18 cellular contexts compared by ENCODE assay signal in genomic region chr13:33934936-33935510, GRCh38.
"Had no signal": no experiment of that assay in that cellular context is flagged by ENCODE, and none has a peak within 500 bp of the region (broad histone marks: within the 10 kb centered on the region; RNA-seq: fewer than 3 reads in every experiment).

No MANE protein-coding gene starts in this region.

- DNase-seq: colonic mucosa; effector CD4-positive, alpha-beta T cell; foreskin keratinocyte; immature natural killer cell; left cardiac atrium; left ventricle myocardium superior; naive thymus-derived CD4-positive, alpha-beta T cell; ovary; sigmoid colon; stimulated activated CD4-positive, alpha-beta T cell treated with anti-CD3 and anti-CD28 coated beads, Interleukin-2, amount 100 ng/mL, for 48 hours; stimulated activated naive CD4-positive, alpha-beta T cell treated with Interleukin-2 at 50 U/mL for 16 hours had no signal

- H3K27ac ChIP-seq: colonic mucosa, foreskin keratinocyte, ovary, right atrium auricular region, sigmoid colon had no signal

- H3K4me3 Mint-ChIP-seq: immature natural killer cell; naive thymus-derived CD4-positive, alpha-beta T cell; type B pancreatic cell had no signal

- H3K9me3 Mint-ChIP-seq: naive thymus-derived CD4-positive, alpha-beta T cell; type B pancreatic cell had no signal

- H3K27me3 Mint-ChIP-seq: naive thymus-derived CD4-positive, alpha-beta T cell; type B pancreatic cell had no signal

- FAIRE-seq: keratinocyte, urothelium cell line had no signal

- H3K36me3 Mint-ChIP-seq: immature natural killer cell; naive thymus-derived CD4-positive, alpha-beta T cell; type B pancreatic cell had no signal

- H3K36me3 ChIP-seq: colonic mucosa, ovary, right atrium auricular region, sigmoid colon had no signal

- H3K27me3 ChIP-seq: colonic mucosa, foreskin keratinocyte, ovary, right atrium auricular region, sigmoid colon had no signal

- H3K4me1 Mint-ChIP-seq: immature natural killer cell; naive thymus-derived CD4-positive, alpha-beta T cell had no signal

- ATAC-seq: esophagus mucosa; foreskin keratinocyte; left cardiac atrium; left ventricle myocardium superior; naive thymus-derived CD4-positive, alpha-beta T cell had no signal

- H3K4me1 ChIP-seq: colonic mucosa, foreskin keratinocyte, right atrium auricular region had no signal

- H3K9me3 ChIP-seq: colonic mucosa, ovary, right atrium auricular region, sigmoid colon had no signal

- H3K27ac Mint-ChIP-seq: immature natural killer cell; naive thymus-derived CD4-positive, alpha-beta T cell; type B pancreatic cell had no signal

- H3K4me3 ChIP-seq: colonic mucosa, lung, ovary, right atrium auricular region, sigmoid colon, skin epidermis had no signal
